Comparison of ENCODE assay signal across 1 cellular context in the genomic region with DNA sequence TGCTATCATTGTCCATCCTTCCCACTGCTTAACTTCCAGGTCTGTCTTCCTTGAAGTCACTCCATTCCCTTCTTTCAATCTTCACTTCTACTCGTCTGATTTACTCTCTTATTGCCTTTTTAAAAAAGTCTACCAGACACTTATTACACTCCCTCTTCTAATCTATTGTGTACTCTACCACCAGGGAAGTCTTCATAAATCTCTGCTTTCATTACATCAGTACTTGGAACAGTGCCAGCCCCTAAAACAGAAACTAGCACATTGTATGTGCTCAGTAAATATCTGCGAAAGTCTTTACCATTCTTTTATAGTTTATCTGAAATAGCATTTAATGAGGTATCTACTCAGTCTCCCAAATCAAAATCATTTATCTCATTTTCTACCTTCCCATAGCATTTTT.
TF ChIP-seq lines count a peak whose summit lies in the region.

No MANE protein-coding gene starts in this region.

TF ChIP-seq in SK-N-SH treated with all-trans-retinoic acid at 6 μM for 48 hours, 23 proteins besides CTCF, POLR2A, EP300 and RAD21 (continued from another document):
- TF ChIP-seq ZC3H10 (CRISPR knock-in tag; IDR thresholded peaks at IDR 0.05) (no peak), RARB (CRISPR knock-in tag; IDR thresholded peaks at IDR 0.05) (no peak)
- TF ChIP-seq, protein P1, sequence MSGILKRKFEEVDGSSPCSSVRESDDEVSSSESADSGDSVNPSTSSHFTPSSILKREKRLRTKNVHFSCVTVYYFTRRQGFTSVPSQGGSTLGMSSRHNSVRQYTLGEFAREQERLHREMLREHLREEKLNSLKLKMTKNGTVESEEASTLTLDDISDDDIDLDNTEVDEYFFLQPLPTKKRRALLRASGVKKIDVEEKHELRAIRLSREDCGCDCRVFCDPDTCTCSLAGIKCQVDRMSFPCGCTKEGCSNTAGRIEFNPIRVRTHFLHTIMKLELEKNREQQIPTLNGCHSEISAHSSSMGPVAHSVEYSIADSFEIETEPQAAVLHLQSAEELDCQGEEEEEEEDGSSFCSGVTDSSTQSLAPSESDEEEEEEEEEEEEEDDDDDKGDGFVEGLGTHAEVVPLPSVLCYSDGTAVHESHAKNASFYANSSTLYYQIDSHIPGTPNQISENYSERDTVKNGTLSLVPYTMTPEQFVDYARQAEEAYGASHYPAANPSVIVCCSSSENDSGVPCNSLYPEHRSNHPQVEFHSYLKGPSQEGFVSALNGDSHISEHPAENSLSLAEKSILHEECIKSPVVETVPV (CRISPR knock-in tag; IDR thresholded peaks at IDR 0.05), result no peak
